In genomic region chrY:7681426-7681825, GRCh38 we compare ENCODE assay signal across 34 cellular contexts.
"Had no signal": no experiment of that assay in that cellular context is flagged by ENCODE, and none has a peak within 500 bp of the region (broad histone marks: within the 10 kb centered on the region; RNA-seq: fewer than 3 reads in every experiment).

No MANE protein-coding gene starts in this region.

- H3K9me3 ChIP-seq: ascending aorta had no signal

- H3K4me1 ChIP-seq: ascending aorta had no signal

- H3K4me1 Mint-ChIP-seq: activated B cell treated with CpG ODN at 0.5 μM for 24 hours; activated CD4-positive, alpha-beta memory T cell treated with anti-CD3 and anti-CD28 coated beads, Interleukin-2, amount 10 ng/mL, durations not matched to agents 7 days and 5 days; activated CD4-positive, alpha-beta T cell treated with anti-CD3 and anti-CD28 coated beads, Interleukin-2, amount 10 ng/mL, durations not matched to agents 7 days and 5 days; activated CD8-positive, alpha-beta memory T cell treated with anti-CD3 and anti-CD28 coated beads, Interleukin-2, amount 10 ng/mL, durations not matched to agents 7 days and 5 days; activated naive CD4-positive, alpha-beta T cell treated with anti-CD3 and anti-CD28 coated beads, Interleukin-2, amount 10 ng/mL, durations not matched to agents 7 days and 5 days; activated naive CD4-positive, alpha-beta T cell treated with anti-CD3 and anti-CD28 coated beads, Interleukin-2, amount 50 U/mL, for 24 hours; activated naive CD8-positive, alpha-beta T cell treated with anti-CD3 and anti-CD28 coated beads, Interleukin-2, amount 10 ng/mL, durations not matched to agents 7 days and 5 days; activated naive CD8-positive, alpha-beta T cell treated with anti-CD3 and anti-CD28 coated beads, Interleukin-2, amount 50 U/mL, for 24 hours; brain; central memory CD8-positive, alpha-beta T cell had no signal

- H3K27ac Mint-ChIP-seq: activated B cell treated with CpG ODN at 0.5 μM for 24 hours; activated CD4-positive, alpha-beta memory T cell treated with anti-CD3 and anti-CD28 coated beads, Interleukin-2, amount 10 ng/mL, durations not matched to agents 7 days and 5 days; activated CD4-positive, alpha-beta T cell treated with anti-CD3 and anti-CD28 coated beads, Interleukin-2, amount 10 ng/mL, durations not matched to agents 7 days and 5 days; activated CD8-positive, alpha-beta memory T cell treated with anti-CD3 and anti-CD28 coated beads, Interleukin-2, amount 10 ng/mL, durations not matched to agents 7 days and 5 days; activated CD8-positive, alpha-beta T cell treated with anti-CD3 and anti-CD28 coated beads, Interleukin-2, amount 10 ng/mL, durations not matched to agents 7 days and 5 days; activated naive CD4-positive, alpha-beta T cell treated with anti-CD3 and anti-CD28 coated beads, Interleukin-2, amount 10 ng/mL, durations not matched to agents 7 days and 5 days; activated naive CD4-positive, alpha-beta T cell treated with anti-CD3 and anti-CD28 coated beads, Interleukin-2, amount 50 U/mL, for 24 hours; activated naive CD8-positive, alpha-beta T cell; activated naive CD8-positive, alpha-beta T cell treated with anti-CD3 and anti-CD28 coated beads, Interleukin-2, amount 10 ng/mL, durations not matched to agents 7 days and 5 days; activated naive CD8-positive, alpha-beta T cell treated with anti-CD3 and anti-CD28 coated beads, Interleukin-2, amount 50 U/mL, for 24 hours; activated T-cell treated with anti-CD3 and anti-CD28 coated beads, Interleukin-2, amount 50 U/mL, for 24 hours; activated T-helper 2 cell treated with anti-CD3 and anti-CD28 coated beads, Interferon-gamma antibody, Interleukin-2, Interleukin-4, amounts not matched to agents 10 μg/mL and 5 μg/mL and 100 μg/mL, durations not matched to agents 14 hours and 24 hours and 36 hours; brain; T-helper 1 cell treated with Interleukin-12 subunit alpha and Interleukin-12 subunit beta and Interleukin-4 antibody, amounts not matched to agents 30 μg/mL and 1 μg/mL, for 36 hours; T-helper 2 cell treated with Interferon-gamma antibody and Interleukin-4, amounts not matched to agents 5 μg/mL and 100 μg/mL, for 36 hours had no signal

- ATAC-seq: activated CD8-positive, alpha-beta memory T cell treated with anti-CD3 and anti-CD28 coated beads, Interleukin-2, amount 10 ng/mL, durations not matched to agents 7 days and 5 days; activated CD8-positive, alpha-beta T cell treated with anti-CD3 and anti-CD28 coated beads, Interleukin-2, amount 10 ng/mL, durations not matched to agents 7 days and 5 days; activated naive CD8-positive, alpha-beta T cell treated with anti-CD3 and anti-CD28 coated beads, Interleukin-2, amount 50 U/mL, for 24 hours had no signal

- H3K9me3 Mint-ChIP-seq: activated B cell treated with CpG ODN at 0.5 μM for 24 hours; activated CD4-positive, alpha-beta memory T cell treated with anti-CD3 and anti-CD28 coated beads, Interleukin-2, amount 10 ng/mL, durations not matched to agents 7 days and 5 days; activated CD4-positive, alpha-beta T cell treated with anti-CD3 and anti-CD28 coated beads, Interleukin-2, amount 10 ng/mL, durations not matched to agents 7 days and 5 days; activated naive CD4-positive, alpha-beta T cell treated with anti-CD3 and anti-CD28 coated beads, Interleukin-2, amount 10 ng/mL, durations not matched to agents 7 days and 5 days; activated naive CD4-positive, alpha-beta T cell treated with anti-CD3 and anti-CD28 coated beads, Interleukin-2, amount 50 U/mL, for 24 hours; activated naive CD8-positive, alpha-beta T cell treated with anti-CD3 and anti-CD28 coated beads, Interleukin-2, amount 10 ng/mL, durations not matched to agents 7 days and 5 days; activated naive CD8-positive, alpha-beta T cell treated with anti-CD3 and anti-CD28 coated beads, Interleukin-2, amount 50 U/mL, for 24 hours; activated T-cell treated with anti-CD3 and anti-CD28 coated beads, Interleukin-2, amount 50 U/mL, for 24 hours; activated T-helper 2 cell treated with anti-CD3 and anti-CD28 coated beads, Interferon-gamma antibody, Interleukin-2, Interleukin-4, amounts not matched to agents 10 μg/mL and 5 μg/mL and 100 μg/mL, durations not matched to agents 14 hours and 24 hours and 36 hours; brain; central memory CD8-positive, alpha-beta T cell; T-helper 1 cell treated with Interleukin-12 subunit alpha and Interleukin-12 subunit beta and Interleukin-4 antibody, amounts not matched to agents 30 μg/mL and 1 μg/mL, for 36 hours; T-helper 2 cell treated with Interferon-gamma antibody and Interleukin-4, amounts not matched to agents 5 μg/mL and 100 μg/mL, for 36 hours had no signal

- DNase-seq: activated B cell treated with CpG ODN at 0.5 μM for 24 hours; activated CD4-positive, alpha-beta memory T cell treated with anti-CD3 and anti-CD28 coated beads, Interleukin-2, amount 10 ng/mL, durations not matched to agents 7 days and 5 days; activated CD4-positive, alpha-beta T cell treated with anti-CD3 and anti-CD28 coated beads for 48 hours; activated CD4-positive, alpha-beta T cell treated with anti-CD3 and anti-CD28 coated beads, Interleukin-2, amount 10 ng/mL, durations not matched to agents 7 days and 5 days; activated CD4-positive, alpha-beta T cell treated with anti-CD3 and anti-CD28 coated beads, Interleukin-2, amount 50 U/mL, for 48 hours; activated CD4-positive, CD25-positive, alpha-beta regulatory T cell treated with anti-CD3 and anti-CD28 coated beads, Interleukin-2, amount 50 U/mL, for 72 hours; activated CD8-positive, alpha-beta memory T cell treated with anti-CD3 and anti-CD28 coated beads for 24 hours; activated CD8-positive, alpha-beta memory T cell treated with anti-CD3 and anti-CD28 coated beads, Interleukin-2, amount 10 ng/mL, durations not matched to agents 7 days and 5 days; activated CD8-positive, alpha-beta memory T cell treated with anti-CD3 and anti-CD28 coated beads, Interleukin-2, amount 50 U/mL, for 48 hours; activated CD8-positive, alpha-beta T cell treated with anti-CD3 and anti-CD28 coated beads, Interleukin-2, amount 10 ng/mL, durations not matched to agents 7 days and 5 days; activated effector memory CD4-positive, alpha-beta T cell treated with Interleukin-2 at 50 U/mL for 16 hours; activated gamma-delta T cell; activated naive CD4-positive, alpha-beta T cell treated with anti-CD3 and anti-CD28 coated beads, Interleukin-2, amount 10 ng/mL, durations not matched to agents 7 days and 5 days; activated naive CD4-positive, alpha-beta T cell treated with Interleukin-2 at 50 U/mL for 16 hours; activated naive CD8-positive, alpha-beta T cell treated with anti-CD3 and anti-CD28 coated beads, Interleukin-2, amount 10 ng/mL, durations not matched to agents 7 days and 5 days; activated naive CD8-positive, alpha-beta T cell treated with anti-CD3 and anti-CD28 coated beads, Interleukin-2, amount 50 U/mL, for 24 hours; activated T-cell treated with anti-CD3 and anti-CD28 coated beads, Interleukin-2, amount 50 U/mL, for 24 hours; activated T-cell treated with anti-CD3 and anti-CD28 coated beads, Interleukin-2, amount 50 U/mL, for 48 hours; amygdala; anterior cingulate cortex; caudate nucleus; T-helper 1 cell; T-helper 2 cell; T-helper 9 cell had no signal

- H3K27ac ChIP-seq: ascending aorta, cardiac muscle cell, VCaP had no signal

- H3K27me3 Mint-ChIP-seq: activated B cell treated with CpG ODN at 0.5 μM for 24 hours; activated CD4-positive, alpha-beta memory T cell treated with anti-CD3 and anti-CD28 coated beads, Interleukin-2, amount 10 ng/mL, durations not matched to agents 7 days and 5 days; activated CD8-positive, alpha-beta memory T cell treated with anti-CD3 and anti-CD28 coated beads, Interleukin-2, amount 10 ng/mL, durations not matched to agents 7 days and 5 days; activated naive CD4-positive, alpha-beta T cell treated with anti-CD3 and anti-CD28 coated beads, Interleukin-2, amount 10 ng/mL, durations not matched to agents 7 days and 5 days; activated naive CD4-positive, alpha-beta T cell treated with anti-CD3 and anti-CD28 coated beads, Interleukin-2, amount 50 U/mL, for 24 hours; activated naive CD8-positive, alpha-beta T cell; activated T-cell treated with anti-CD3 and anti-CD28 coated beads, Interleukin-2, amount 50 U/mL, for 24 hours; brain had no signal

- H3K27me3 ChIP-seq: ascending aorta, cardiac muscle cell had no signal

- H3K4me3 ChIP-seq: ascending aorta, cardiac muscle cell had no signal

- H3K36me3 Mint-ChIP-seq: activated CD8-positive, alpha-beta memory T cell treated with anti-CD3 and anti-CD28 coated beads, Interleukin-2, amount 10 ng/mL, durations not matched to agents 7 days and 5 days; activated naive CD4-positive, alpha-beta T cell treated with anti-CD3 and anti-CD28 coated beads, Interleukin-2, amount 10 ng/mL, durations not matched to agents 7 days and 5 days; activated naive CD4-positive, alpha-beta T cell treated with anti-CD3 and anti-CD28 coated beads, Interleukin-2, amount 50 U/mL, for 24 hours; activated naive CD8-positive, alpha-beta T cell; activated naive CD8-positive, alpha-beta T cell treated with anti-CD3 and anti-CD28 coated beads, Interleukin-2, amount 10 ng/mL, durations not matched to agents 7 days and 5 days; brain had no signal

- H3K4me3 Mint-ChIP-seq: activated B cell treated with CpG ODN at 0.5 μM for 24 hours; activated CD4-positive, alpha-beta memory T cell treated with anti-CD3 and anti-CD28 coated beads, Interleukin-2, amount 10 ng/mL, durations not matched to agents 7 days and 5 days; activated CD4-positive, alpha-beta T cell treated with anti-CD3 and anti-CD28 coated beads, Interleukin-2, amount 10 ng/mL, durations not matched to agents 7 days and 5 days; activated CD8-positive, alpha-beta memory T cell treated with anti-CD3 and anti-CD28 coated beads, Interleukin-2, amount 10 ng/mL, durations not matched to agents 7 days and 5 days; activated CD8-positive, alpha-beta T cell treated with anti-CD3 and anti-CD28 coated beads, Interleukin-2, amount 10 ng/mL, durations not matched to agents 7 days and 5 days; activated naive CD4-positive, alpha-beta T cell treated with anti-CD3 and anti-CD28 coated beads, Interleukin-2, amount 10 ng/mL, durations not matched to agents 7 days and 5 days; activated naive CD4-positive, alpha-beta T cell treated with anti-CD3 and anti-CD28 coated beads, Interleukin-2, amount 50 U/mL, for 24 hours; activated naive CD8-positive, alpha-beta T cell; activated naive CD8-positive, alpha-beta T cell treated with anti-CD3 and anti-CD28 coated beads, Interleukin-2, amount 10 ng/mL, durations not matched to agents 7 days and 5 days; activated naive CD8-positive, alpha-beta T cell treated with anti-CD3 and anti-CD28 coated beads, Interleukin-2, amount 50 U/mL, for 24 hours; activated T-cell treated with anti-CD3 and anti-CD28 coated beads, Interleukin-2, amount 50 U/mL, for 24 hours; brain; central memory CD8-positive, alpha-beta T cell; T-helper 1 cell treated with Interleukin-12 subunit alpha and Interleukin-12 subunit beta and Interleukin-4 antibody, amounts not matched to agents 30 μg/mL and 1 μg/mL, for 36 hours; T-helper 2 cell treated with Interferon-gamma antibody and Interleukin-4, amounts not matched to agents 5 μg/mL and 100 μg/mL, for 36 hours had no signal

- H3K36me3 ChIP-seq: ascending aorta, cardiac muscle cell had no signal
